In the genomic region with DNA sequence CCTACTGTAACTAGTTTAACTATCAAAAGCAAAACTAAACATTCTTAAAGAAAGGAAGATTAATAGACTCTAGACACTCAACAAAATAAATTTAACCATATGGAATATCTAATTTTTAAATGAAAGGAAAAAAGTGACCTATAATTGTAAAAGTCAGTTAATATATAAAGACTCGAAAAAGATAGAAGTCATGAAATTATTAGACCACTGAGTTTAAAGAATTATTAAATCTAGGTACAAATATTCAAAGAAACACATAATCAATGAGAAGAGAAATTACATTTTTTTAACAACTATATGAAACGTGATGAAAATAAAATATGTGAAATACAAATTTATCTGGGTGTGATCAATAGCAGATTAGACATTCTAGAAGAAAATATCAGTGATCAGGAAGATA, we compare ENCODE assay signal across 24 cellular contexts.
DNase-seq lines count a peak whose midpoint lies in the region; FAIRE-seq lines count a peak whose summit lies in the region.
"Had no signal": no experiment of that assay in that cellular context is flagged by ENCODE, and none has a peak within 500 bp of the region (broad histone marks: within the 10 kb centered on the region; RNA-seq: fewer than 3 reads in every experiment).

No MANE protein-coding gene starts in this region.

- no peaks in the 10 kb centered on the region for H3K27me3 ChIP-seq in Karpas-422 (ENCODE audit: low read length)
- H3K27me3 ChIP-seq in effector memory CD4-positive, alpha-beta T cell (replicated peaks; ENCODE audit: control insufficient read depth, insufficient read depth, low read length, poor library complexity, severe bottlenecking) = no peaks in the 10 kb centered on the region
- H3K27me3 ChIP-seq: BE2C; BLaER1 treated with 17β-estradiol and CSF1 and Interleukin-3, amounts not matched to agents 10 nM and 100 nM had no signal

- no peaks in the 10 kb centered on the region for H3K36me3 ChIP-seq in Karpas-422 (ENCODE audit: insufficient read depth, low read length)
- H3K36me3 ChIP-seq in effector memory CD4-positive, alpha-beta T cell (ENCODE audit: control insufficient read depth, insufficient read depth, low read length) = no peaks in the 10 kb centered on the region
- H3K36me3 ChIP-seq: BE2C; BLaER1 treated with 17β-estradiol and CSF1 and Interleukin-3, amounts not matched to agents 10 nM and 100 nM; HAP-1 had no signal

- no peaks in the 10 kb centered on the region for H4K20me1 ChIP-seq in Karpas-422 (ENCODE audit: insufficient read depth, low read depth, low read length)
- H4K20me1 ChIP-seq: BLaER1 treated with 17β-estradiol and CSF1 and Interleukin-3, amounts not matched to agents 10 nM and 100 nM had no signal

- no peak overlapping the region for H3K4me2 ChIP-seq in Karpas-422 (ENCODE audit: low read depth, low read length, poor library complexity, severe bottlenecking)
- H3K4me2 ChIP-seq: A549; BLaER1 treated with 17β-estradiol and CSF1 and Interleukin-3, amounts not matched to agents 10 nM and 100 nM had no signal

- peak; percentile 53 for FAIRE-seq in A204.1 (lab: Jason Lieb, UNC)
- peak; percentile 59 for FAIRE-seq in frontal cortex (lab: Jason Lieb, UNC)
- FAIRE-seq: A549, D721Med, GM12891, GM18507, H54 had no signal

- no peak overlapping the region for H3K9ac ChIP-seq in Karpas-422 (ENCODE audit: low read length)
- H3K9ac ChIP-seq: BLaER1 treated with 17β-estradiol and CSF1 and Interleukin-3, amounts not matched to agents 10 nM and 100 nM had no signal

- peak overlapping the region; percentile 1; the same call in 1 of the 2 replicates for H3K27ac ChIP-seq in Karpas-422 (ENCODE audit: low read length)
- no peak overlapping the region for H3K27ac ChIP-seq in effector memory CD4-positive, alpha-beta T cell (ENCODE audit: insufficient read depth, low read length, poor library complexity, severe bottlenecking)
- H3K27ac ChIP-seq: 22Rv1; A549; BLaER1 treated with 17β-estradiol and CSF1 and Interleukin-3, amounts not matched to agents 10 nM and 100 nM had no signal

- intact Hi-C loops in posterior vena cava (cut with DNase I) = no loop called here

- H3K4me3 ChIP-seq in Karpas-422 (ENCODE audit: low read length) = no peak overlapping the region
- H3K4me3 ChIP-seq in effector memory CD4-positive, alpha-beta T cell (ENCODE audit: insufficient read depth, low read depth, low read length, poor library complexity, severe bottlenecking) = no peak overlapping the region
- H3K4me3 ChIP-seq: A549; BLaER1 treated with 17β-estradiol and CSF1 and Interleukin-3, amounts not matched to agents 10 nM and 100 nM; HAP-1 had no signal

- H3K9me3 ChIP-seq in Karpas-422 (ENCODE audit: low read length) = no peaks in the 10 kb centered on the region
- no peaks in the 10 kb centered on the region for H3K9me3 ChIP-seq in effector memory CD4-positive, alpha-beta T cell (ENCODE audit: control insufficient read depth, low read length)
- H3K9me3 ChIP-seq: A549, BE2C, HAP-1 had no signal

- DNase-seq in Karpas-422 (no peak), frontal cortex (ENCODE audit: low spot score in 2 of 2) (no peak), posterior vena cava (ENCODE audit: low spot score) (no peak), glomerular visceral epithelial cell (ENCODE audit: extremely low spot score) (no peak)
- DNase-seq in effector memory CD4-positive, alpha-beta T cell = no peak
- DNase-seq: ACHN; AML-193; BE2C; CD4-positive, alpha-beta T cell; CD8-positive, alpha-beta memory T cell; DMS 273 treated with DMSO at 0.1 percent for 48 hours; DMS79; EL; GF-D8; GOT3 had no signal

- peaks cover 32% of the 10 kb centered on the region for H3K4me1 ChIP-seq in Karpas-422 (ENCODE audit: low read length)
- H3K4me1 ChIP-seq in effector memory CD4-positive, alpha-beta T cell (ENCODE audit: control insufficient read depth, insufficient read depth, low read length, poor library complexity, severe bottlenecking) = no peaks in the 10 kb centered on the region
- H3K4me1 ChIP-seq: A549 had no signal

- no peaks in the 10 kb centered on the region for H3K79me2 ChIP-seq in Karpas-422 (ENCODE audit: low read length)

- peak overlapping the region; percentile 5; the same call in 1 of the 2 replicates for H2AFZ ChIP-seq in Karpas-422 (ENCODE audit: low read length)

- no peaks in the 10 kb centered on the region for H3K9me2 ChIP-seq in Karpas-422 (replicated peaks; ENCODE audit: insufficient read depth, low read length)
